In genomic region chr15:28714176-28714575, GRCh38 we compare ENCODE assay signal across 5 cellular contexts. TPM values are rescaled to one million over a fixed set of nuclear protein-coding genes. Genes with fewer than 3 reads are reported as not detected.
"Had no signal": no experiment of that assay in that cellular context is flagged by ENCODE, and none has a peak within 500 bp of the region (broad histone marks: within the 10 kb centered on the region; RNA-seq: fewer than 3 reads in every experiment).

No MANE protein-coding gene starts in this region.

RNA-seq across cellular contexts. Expression of gene GOLGA8M, which starts 2.0 kb away (rescaled TPM):
- total RNA-seq: activated B cell treated with CpG ODN at 0.5 μM for 24 hours; activated T-cell treated with anti-CD3 and anti-CD28 coated beads, Interleukin-2, amount 50 U/mL, for 4 hours; body of pancreas; NCI-H460; SK-MEL-5 had no signal
